ENCODE assay signal across 1 cellular context in the genomic region with DNA sequence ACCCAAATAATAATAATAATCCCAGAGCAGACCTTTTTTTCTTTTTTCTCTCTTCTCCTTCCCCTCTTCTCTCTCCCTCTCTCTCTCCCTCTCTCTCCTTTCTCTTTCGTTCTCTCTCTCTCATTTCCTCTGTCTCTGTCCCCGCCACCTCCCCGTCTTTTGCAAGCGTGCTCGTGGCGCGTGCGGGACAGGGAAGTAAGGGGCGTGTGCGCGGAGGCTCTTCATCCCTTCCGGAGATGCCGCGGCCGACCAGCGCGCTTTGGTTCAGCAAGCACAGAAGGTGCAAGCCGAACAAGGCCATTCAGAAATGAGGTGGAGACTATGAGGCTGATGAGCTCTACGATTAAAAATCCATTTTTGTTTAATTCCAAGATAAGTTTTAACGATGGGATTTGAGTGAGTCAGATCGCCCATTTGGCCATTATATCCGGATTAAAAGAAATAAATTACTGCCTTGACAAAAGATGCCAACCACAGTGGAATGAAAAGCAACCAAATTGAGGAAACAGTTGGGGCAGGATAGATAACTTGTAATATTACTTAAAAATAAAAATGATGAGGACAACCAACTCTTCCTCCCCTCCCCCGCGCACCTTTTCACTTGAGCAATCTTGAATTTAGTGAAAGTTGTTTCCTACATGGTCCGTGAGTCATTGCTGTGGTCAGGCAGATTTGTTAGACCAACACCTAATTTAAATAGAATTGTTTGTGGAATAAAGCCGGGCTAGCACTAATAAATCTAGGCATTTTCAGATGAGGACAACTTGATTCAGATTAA.
TF ChIP-seq lines count a peak whose summit lies in the region.

No MANE protein-coding gene starts in this region.

TF ChIP-seq in K562, 482 proteins besides CTCF, POLR2A, EP300 and RAD21 (continued from another document and continues in another):
- TF ChIP-seq, protein P1, sequence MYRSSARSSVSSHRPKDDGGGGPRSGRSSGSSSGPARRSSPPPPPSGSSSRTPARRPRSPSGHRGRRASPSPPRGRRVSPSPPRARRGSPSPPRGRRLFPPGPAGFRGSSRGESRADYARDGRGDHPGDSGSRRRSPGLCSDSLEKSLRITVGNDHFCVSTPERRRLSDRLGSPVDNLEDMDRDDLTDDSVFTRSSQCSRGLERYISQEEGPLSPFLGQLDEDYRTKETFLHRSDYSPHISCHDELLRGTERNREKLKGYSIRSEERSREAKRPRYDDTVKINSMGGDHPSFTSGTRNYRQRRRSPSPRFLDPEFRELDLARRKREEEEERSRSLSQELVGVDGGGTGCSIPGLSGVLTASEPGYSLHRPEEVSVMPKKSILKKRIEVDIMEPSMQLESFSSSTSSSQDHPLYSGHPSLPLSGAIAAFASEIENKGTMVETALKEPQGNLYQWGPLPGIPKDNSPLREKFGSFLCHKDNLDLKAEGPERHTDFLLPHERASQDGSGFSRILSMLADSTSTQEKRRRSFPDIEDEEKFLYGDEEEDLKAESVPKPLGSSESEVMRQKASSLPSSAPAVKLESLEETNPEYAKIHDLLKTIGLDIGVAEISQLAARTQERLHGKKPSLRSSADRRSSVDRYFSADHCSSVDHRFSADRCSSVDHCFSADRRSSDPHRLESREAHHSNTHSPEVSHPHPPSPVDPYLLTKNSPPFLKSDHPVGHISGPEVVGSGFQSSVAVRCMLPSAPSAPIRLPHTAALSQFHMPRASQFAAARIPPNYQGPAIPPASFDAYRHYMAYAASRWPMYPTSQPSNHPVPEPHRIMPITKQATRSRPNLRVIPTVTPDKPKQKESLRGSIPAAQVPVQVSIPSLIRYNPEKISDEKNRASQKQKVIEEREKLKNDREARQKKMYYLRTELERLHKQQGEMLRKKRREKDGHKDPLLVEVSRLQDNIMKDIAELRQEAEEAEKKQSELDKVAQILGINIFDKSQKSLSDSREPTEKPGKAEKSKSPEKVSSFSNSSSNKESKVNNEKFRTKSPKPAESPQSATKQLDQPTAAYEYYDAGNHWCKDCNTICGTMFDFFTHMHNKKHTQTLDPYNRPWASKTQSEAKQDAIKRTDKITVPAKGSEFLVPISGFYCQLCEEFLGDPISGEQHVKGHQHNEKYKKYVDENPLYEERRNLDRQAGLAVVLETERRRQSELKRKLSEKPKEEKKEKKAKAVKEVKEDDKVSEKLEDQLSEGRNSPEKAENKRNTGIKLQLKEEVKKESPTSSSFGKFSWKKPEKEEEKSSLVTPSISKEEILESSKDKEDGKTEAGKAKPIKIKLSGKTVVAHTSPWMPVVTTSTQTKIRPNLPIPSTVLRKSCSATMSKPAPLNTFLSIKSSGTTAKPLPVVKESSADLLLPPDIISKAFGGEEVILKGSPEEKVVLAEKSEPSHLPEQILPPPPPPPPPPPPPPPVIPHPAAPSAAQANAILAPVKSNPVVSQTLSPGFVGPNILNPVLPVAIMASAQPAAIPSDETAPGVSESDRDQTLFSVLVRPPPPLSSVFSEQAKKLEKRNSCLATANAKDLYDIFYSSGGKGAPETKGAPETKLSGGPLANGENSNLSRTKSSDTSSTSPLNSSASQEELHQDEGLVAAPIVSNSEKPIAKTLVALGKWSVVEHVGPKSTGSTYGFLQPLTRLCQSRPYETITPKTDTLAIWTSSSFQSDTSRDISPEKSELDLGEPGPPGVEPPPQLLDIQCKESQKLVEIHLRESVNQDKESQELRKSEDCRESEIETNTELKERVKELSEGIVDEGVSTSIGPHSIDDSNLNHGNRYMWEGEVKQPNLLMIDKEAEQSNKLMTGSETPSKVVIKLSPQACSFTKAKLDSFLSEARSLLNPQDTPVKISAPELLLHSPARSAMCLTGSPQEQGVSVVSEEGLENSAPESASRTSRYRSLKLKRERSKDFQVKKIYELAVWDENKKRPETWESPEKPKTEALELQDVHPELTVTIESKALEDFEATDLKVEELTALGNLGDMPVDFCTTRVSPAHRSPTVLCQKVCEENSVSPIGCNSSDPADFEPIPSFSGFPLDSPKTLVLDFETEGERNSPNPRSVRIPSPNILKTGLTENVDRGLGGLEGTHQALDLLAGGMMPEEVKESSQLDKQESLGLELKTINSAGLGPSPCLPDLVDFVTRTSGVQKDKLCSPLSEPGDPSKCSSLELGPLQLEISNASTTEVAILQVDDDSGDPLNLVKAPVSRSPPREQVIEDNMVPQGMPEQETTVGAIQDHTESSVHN (IDR thresholded peaks at IDR 0.05; ENCODE audit: borderline replicate concordance in 1 of 2, low read depth in 1 of 2): 0 out of 4 replicates have a peak, but pooled peaks of 1 of the 2 experiments have one; percentile 54
- TF ChIP-seq SIN3B (IDR thresholded peaks at IDR 0.05; ENCODE audit: low read depth): no peak
- TF ChIP-seq POLR2G (IDR thresholded peaks at IDR 0.05; ENCODE audit: low read depth, low read length): peak; percentile 46
- TF ChIP-seq RHOXF2B (CRISPR knock-in tag; conservative IDR thresholded peaks at IDR 0.05): no peak
- no peak for TF ChIP-seq NCOA4 (IDR thresholded peaks at IDR 0.05; ENCODE audit: partially characterized antibody)
- peak; percentile 74 for TF ChIP-seq MYC (IDR thresholded peaks at IDR 0.05; ENCODE audit: low read depth, low read length)
- no peak for TF ChIP-seq MYC (CRISPR knock-in tag; IDR thresholded peaks at IDR 0.05; ENCODE audit: borderline replicate concordance, low read depth)
- TF ChIP-seq BHLHE40 (IDR thresholded peaks at IDR 0.05; ENCODE audit: low read length): peak; percentile 82
- no peak for TF ChIP-seq LARP7 (IDR thresholded peaks at IDR 0.05)
- TF ChIP-seq ESRRB (CRISPR knock-in tag; IDR thresholded peaks at IDR 0.05; ENCODE audit: borderline replicate concordance): no peak
- TF ChIP-seq AFF1 (IDR thresholded peaks at IDR 0.05; ENCODE audit: low read depth in 1 of 2, partially characterized antibody in 2 of 2): peak in 1 of 2 experiments; percentile 61
- TF ChIP-seq ZHX1 (conservative IDR thresholded peaks at IDR 0.05; ENCODE audit: low read length): no peak
- TF ChIP-seq CBFA2T3 (IDR thresholded peaks at IDR 0.05): peak; percentile 40
- TF ChIP-seq HDGF (IDR thresholded peaks at IDR 0.05): no peak
- TF ChIP-seq, protein P2, sequence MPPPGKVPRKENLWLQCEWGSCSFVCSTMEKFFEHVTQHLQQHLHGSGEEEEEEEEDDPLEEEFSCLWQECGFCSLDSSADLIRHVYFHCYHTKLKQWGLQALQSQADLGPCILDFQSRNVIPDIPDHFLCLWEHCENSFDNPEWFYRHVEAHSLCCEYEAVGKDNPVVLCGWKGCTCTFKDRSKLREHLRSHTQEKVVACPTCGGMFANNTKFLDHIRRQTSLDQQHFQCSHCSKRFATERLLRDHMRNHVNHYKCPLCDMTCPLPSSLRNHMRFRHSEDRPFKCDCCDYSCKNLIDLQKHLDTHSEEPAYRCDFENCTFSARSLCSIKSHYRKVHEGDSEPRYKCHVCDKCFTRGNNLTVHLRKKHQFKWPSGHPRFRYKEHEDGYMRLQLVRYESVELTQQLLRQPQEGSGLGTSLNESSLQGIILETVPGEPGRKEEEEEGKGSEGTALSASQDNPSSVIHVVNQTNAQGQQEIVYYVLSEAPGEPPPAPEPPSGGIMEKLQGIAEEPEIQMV (tag; conservative IDR thresholded peaks at IDR 0.05; ENCODE audit: low read depth): peak; percentile 94
- TF ChIP-seq ESRRA (IDR thresholded peaks at IDR 0.05; ENCODE audit: borderline replicate concordance, low read depth): no peak
- peak; percentile 76 to 87 for TF ChIP-seq MNT (conservative IDR thresholded peaks at IDR 0.05)
- TF ChIP-seq, protein P3, sequence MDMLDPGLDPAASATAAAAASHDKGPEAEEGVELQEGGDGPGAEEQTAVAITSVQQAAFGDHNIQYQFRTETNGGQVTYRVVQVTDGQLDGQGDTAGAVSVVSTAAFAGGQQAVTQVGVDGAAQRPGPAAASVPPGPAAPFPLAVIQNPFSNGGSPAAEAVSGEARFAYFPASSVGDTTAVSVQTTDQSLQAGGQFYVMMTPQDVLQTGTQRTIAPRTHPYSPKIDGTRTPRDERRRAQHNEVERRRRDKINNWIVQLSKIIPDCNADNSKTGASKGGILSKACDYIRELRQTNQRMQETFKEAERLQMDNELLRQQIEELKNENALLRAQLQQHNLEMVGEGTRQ (CRISPR knock-in tag; IDR thresholded peaks at IDR 0.05): no peak
- TF ChIP-seq GATA2 (CRISPR knock-in tag; IDR thresholded peaks at IDR 0.05): no peak
- no peak for TF ChIP-seq MXI1 (IDR thresholded peaks at IDR 0.05; ENCODE audit: low read depth, low read length)
- no peak; a peak in 1 of 6 replicates for TF ChIP-seq ZBTB11 (CRISPR knock-in tag; IDR thresholded peaks at IDR 0.05)
- no peak for TF ChIP-seq ZNF551 (CRISPR knock-in tag; IDR thresholded peaks at IDR 0.05)
- peak; percentile 12 to 25; a peak in 1 of 4 replicates for TF ChIP-seq KDM1A (IDR thresholded peaks at IDR 0.05)
- no peak for TF ChIP-seq SUPT5H (IDR thresholded peaks at IDR 0.05)
- TF ChIP-seq TOE1 (IDR thresholded peaks at IDR 0.05; ENCODE audit: borderline replicate concordance): 0 out of 2 replicates have a peak, but pooled peaks have one; percentile 33
- TF ChIP-seq TOE1 (CRISPR knock-in tag; IDR thresholded peaks at IDR 0.05; ENCODE audit: borderline replicate concordance, low read depth): no peak
- TF ChIP-seq TAL1 (IDR thresholded peaks at IDR 0.05): peak; percentile 24; the same call in 1 of the 2 replicates
- no peak for TF ChIP-seq SMAD1 (IDR thresholded peaks at IDR 0.05; ENCODE audit: low read depth, low read length, partially characterized antibody)
- TF ChIP-seq DPF2 (IDR thresholded peaks at IDR 0.05): 0 out of 2 replicates have a peak, but pooled peaks have one; percentile 42
